9 cellular contexts compared by ENCODE assay signal in the genomic region with DNA sequence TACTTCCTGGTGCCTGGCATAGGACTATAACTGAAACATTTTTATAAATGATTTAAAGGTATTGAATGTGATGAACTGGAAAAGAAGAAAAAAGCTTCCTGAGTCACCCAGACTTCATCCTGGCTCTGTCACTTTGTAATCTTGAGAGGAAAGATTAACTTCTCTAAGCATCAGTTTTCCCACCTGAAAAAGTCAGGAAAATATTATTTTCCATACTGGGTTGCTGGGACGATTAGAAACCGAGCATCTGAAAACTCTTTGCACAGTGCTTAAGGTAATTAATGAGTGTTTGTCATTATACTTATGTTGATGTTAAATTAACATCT.
DNase-seq lines count a peak whose midpoint lies in the region; FAIRE-seq and TF ChIP-seq lines count a peak whose summit lies in the region.
"Had no signal": no experiment of that assay in that cellular context is flagged by ENCODE, and none has a peak within 500 bp of the region (broad histone marks: within the 10 kb centered on the region; RNA-seq: fewer than 3 reads in every experiment).

No MANE protein-coding gene starts in this region.

- POLR2A ChIA-PET in MCF 10A (lab: Yijun Ruan, JAX) = interaction anchor here (0.6 to 3.6 kb wide), 8 partner anchors 12 to 73 kb away, joined by 3 to 21 read pairs (median 6); a partner anchor contains a TSS

- H3K4me1 Mint-ChIP-seq in MCF 10A (ENCODE audit: insufficient read depth, unreplicated experiment) (peaks cover 73% of the 10 kb centered on the region), astrocyte (ENCODE audit: low read depth, unreplicated experiment) (peaks cover 72% of the 10 kb centered on the region)

- H3K36me3 ChIP-seq in breast epithelium (no peaks in the 10 kb centered on the region), astrocyte (ENCODE audit: insufficient read depth, low read length) (no peaks in the 10 kb centered on the region), thyroid gland (no peaks in the 10 kb centered on the region)

- no peaks in the 10 kb centered on the region for H3K9me3 ChIP-seq in breast epithelium
- H3K9me3 ChIP-seq in astrocyte (ENCODE audit: insufficient read depth, low read depth, low read length) = no peaks in the 10 kb centered on the region
- no peaks in the 10 kb centered on the region for H3K9me3 ChIP-seq in thyroid gland

- peak overlapping the region in 1 of 2 donors; percentile 40 for H3K27ac ChIP-seq in breast epithelium
- H3K27ac ChIP-seq in astrocyte (ENCODE audit: low read depth, low read length) = no peak overlapping the region
- H3K27ac ChIP-seq in thyroid gland = peak overlapping the region in 2 of 3 donors; percentile 55 to 64

- intact Hi-C loops in MCF 10A (cut with micrococcal nuclease) (no loop called here), breast epithelium (cut with DNase I; ENCODE audit: low total_unique reads) (no loop called here), thyroid gland (cut with DNase I) (no loop called here)

- H3K9me3 Mint-ChIP-seq in MCF 10A (ENCODE audit: unreplicated experiment) = no peaks in the 10 kb centered on the region
- H3K9me3 Mint-ChIP-seq in astrocyte (ENCODE audit: unreplicated experiment) = no peaks in the 10 kb centered on the region

- H3K4me2 ChIP-seq in astrocyte (ENCODE audit: low read length) = peak overlapping the region; percentile 72

- CTCF ChIA-PET in MCF 10A (lab: Yijun Ruan, JAX) = interaction anchor here (0.8 to 1.3 kb wide), 2 partner anchors 15 to 21 kb away, joined by 3 to 4 read pairs; no protein-coding TSS in a partner anchor

- no peak for TF ChIP-seq CTCF in MCF 10A (IDR thresholded peaks at IDR 0.05; ENCODE audit: unreplicated experiment)
- no peak for TF ChIP-seq CTCF in breast epithelium (IDR thresholded peaks at IDR 0.05)
- no peak for TF ChIP-seq CTCF in astrocyte (IDR thresholded peaks at IDR 0.05; ENCODE audit: insufficient read depth, low read depth, low read length)
- TF ChIP-seq CTCF in thyroid gland (IDR thresholded peaks at IDR 0.05) = no peak

- H3K4me3 Mint-ChIP-seq in MCF 10A (ENCODE audit: unreplicated experiment) (peak overlapping the region; percentile 71), astrocyte (ENCODE audit: unreplicated experiment) (peak overlapping the region; percentile 55)

- peak overlapping the region; percentile 55 for H3K27ac Mint-ChIP-seq in MCF 10A (ENCODE audit: low read depth, unreplicated experiment)
- H3K27ac Mint-ChIP-seq in astrocyte (ENCODE audit: unreplicated experiment) = peak overlapping the region; percentile 84

- DNase-seq in MCF 10A (ENCODE audit: unreplicated experiment) = no peak
- DNase-seq in breast epithelium (ENCODE audit: low spot score in 2 of 2) = no peak
- DNase-seq in astrocyte (ENCODE audit: low read depth) = no peak
- DNase-seq in kidney glomerular epithelial cell (lab: John Stamatoyannopoulos, UW) = peak; percentile 22
- DNase-seq in thyroid gland = no peak
- no peak for DNase-seq in superior temporal gyrus (ENCODE audit: extremely low spot score)
- no peak for DNase-seq in SW 1271 (lab: John Stamatoyannopoulos, UW)
- DNase-seq in NK-92 (lab: John Stamatoyannopoulos, UW; ENCODE audit: unreplicated experiment) = no peak
- DNase-seq: activated CD4-positive, alpha-beta T cell treated with anti-CD3 and anti-CD28 coated beads, Interleukin-2, amount 50 U/mL, for 4 hours had no signal

- H3K4me1 ChIP-seq in breast epithelium (peaks cover 0 to 10% of the 10 kb centered on the region in 2 donors), astrocyte (ENCODE audit: insufficient read depth, low read length) (peaks cover 26% of the 10 kb centered on the region), thyroid gland (peaks cover 25 to 75% of the 10 kb centered on the region in 2 donors)

- 83 to 85% methylated on average over 2 of the region's 2 CpGs for WGBS in thyroid gland, 2 donors

- peaks cover 32% of the 10 kb centered on the region for H4K20me1 ChIP-seq in astrocyte (ENCODE audit: insufficient read depth, low read length)

- no peak for FAIRE-seq in astrocyte (lab: Jason Lieb, UNC)

- H3K4me3 ChIP-seq in breast epithelium (peak overlapping the region in 1 of 3 donors; percentile 51), astrocyte (ENCODE audit: insufficient read depth, low read depth, low read length) (peak overlapping the region; percentile 35), thyroid gland (replicated peaks in 1 of 3) (no peak overlapping the region)

- TF ChIP-seq POLR2A in breast epithelium (IDR thresholded peaks at IDR 0.05) (no peak), thyroid gland (IDR thresholded peaks at IDR 0.05) (no peak)

- H3K27me3 Mint-ChIP-seq in MCF 10A (ENCODE audit: insufficient read depth, unreplicated experiment) = no peaks in the 10 kb centered on the region
- no peaks in the 10 kb centered on the region for H3K27me3 Mint-ChIP-seq in astrocyte (ENCODE audit: low read depth, unreplicated experiment)

- peak overlapping the region; percentile 35 for H3K9ac ChIP-seq in astrocyte (ENCODE audit: low read length)

- H3K79me2 ChIP-seq in astrocyte (ENCODE audit: insufficient read depth, low read length) = peaks cover 88% of the 10 kb centered on the region

- no peak overlapping the region for H2AFZ ChIP-seq in astrocyte (ENCODE audit: low read depth, low read length)

- H3K36me3 Mint-ChIP-seq in MCF 10A (ENCODE audit: insufficient read depth, unreplicated experiment) (peaks cover 12% of the 10 kb centered on the region), astrocyte (ENCODE audit: low read depth, unreplicated experiment) (no peaks in the 10 kb centered on the region)

- H3K27me3 ChIP-seq in breast epithelium (no peaks in the 10 kb centered on the region), astrocyte (ENCODE audit: insufficient read depth, low read length) (no peaks in the 10 kb centered on the region), thyroid gland (no peaks in the 10 kb centered on the region)

- no TSS peak for BruUV-seq in MCF 10A (replicated peaks; lab: Mats Ljungman, UMichigan)
